11 cellular contexts compared by ENCODE assay signal in genomic region chr6:43981363-43981990, GRCh38.
"Had no signal": no experiment of that assay in that cellular context is flagged by ENCODE, and none has a peak within 500 bp of the region (broad histone marks: within the 10 kb centered on the region; RNA-seq: fewer than 3 reads in every experiment).

No MANE protein-coding gene starts in this region.

- ATAC-seq: gastrocnemius medialis had no signal

- H3K4me1 Mint-ChIP-seq: neural crest cell had no signal

- H3K9me3 Mint-ChIP-seq: neural crest cell had no signal

- H3K4me3 Mint-ChIP-seq: neural crest cell had no signal

- DNase-seq: activated CD4-positive, alpha-beta T cell treated with anti-CD3 and anti-CD28 coated beads for 48 hours; activated gamma-delta T cell treated with Interleukin-2 at 50 U/mL for 16 hours; activated T-cell treated with anti-CD3 and anti-CD28 coated beads, Interleukin-2, amount 50 U/mL, for 1 hour; effector CD8-positive, alpha-beta T cell; gastrocnemius medialis; heart right ventricle; mesendoderm; small intestine; T1000; transverse colon had no signal
